Comparison of ENCODE assay signal across 9 cellular contexts in the genomic region with DNA sequence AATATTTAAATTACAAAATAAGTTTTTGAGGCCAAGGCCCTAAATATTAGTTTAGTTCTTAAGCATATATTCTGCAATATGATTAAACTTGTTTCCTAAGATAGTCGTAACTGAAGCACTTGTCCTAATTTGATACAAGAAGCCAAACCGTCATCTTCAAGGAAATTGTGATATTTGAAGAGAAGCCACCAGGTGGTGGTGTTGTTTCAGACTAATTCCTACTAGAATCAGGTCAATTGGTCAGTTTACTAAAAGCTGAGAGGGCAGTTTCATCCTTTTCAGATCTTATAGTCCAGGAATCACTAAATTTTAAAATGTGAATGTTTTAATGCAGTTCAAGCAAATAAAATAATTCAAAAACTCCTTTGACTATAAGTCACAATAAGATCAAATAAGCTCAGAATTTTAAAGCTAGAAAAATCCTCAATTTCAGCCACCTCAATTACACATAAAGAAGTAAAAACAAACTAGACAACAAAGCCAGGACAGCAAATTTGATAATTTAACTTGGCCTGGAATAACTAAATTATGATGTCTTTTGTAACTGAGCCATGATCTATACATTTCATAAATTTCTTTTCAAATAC. TPM values are rescaled to one million over a fixed set of nuclear protein-coding genes. Genes with fewer than 3 reads are reported as not detected.
DNase-seq lines count a peak whose midpoint lies in the region; ATAC-seq, FAIRE-seq and TF ChIP-seq lines count a peak whose summit lies in the region.
"Had no signal": no experiment of that assay in that cellular context is flagged by ENCODE, and none has a peak within 500 bp of the region (broad histone marks: within the 10 kb centered on the region; RNA-seq: fewer than 3 reads in every experiment).

No MANE protein-coding gene starts in this region.

- H3K27ac Mint-ChIP-seq in endodermal cell: no peak overlapping the region

- no peak overlapping the region for H3K9ac ChIP-seq in endodermal cell (ENCODE audit: extremely low read depth, low read length, poor library complexity, severe bottlenecking)

- H3K4me1 Mint-ChIP-seq in endodermal cell: no peaks in the 10 kb centered on the region
- H3K4me1 Mint-ChIP-seq: naive thymus-derived CD8-positive, alpha-beta T cell had no signal

- H3K4me3 ChIP-seq in BE2C (ENCODE audit: low read depth, low read length): no peak overlapping the region
- no peak overlapping the region for H3K4me3 ChIP-seq in LNCaP clone FGC (ENCODE audit: low read depth, low read length)
- H3K4me3 ChIP-seq in endodermal cell (ENCODE audit: low read length): no peak overlapping the region

- 36% methylated on average over 2 of the region's 2 CpGs; no CpG with 5 or more reads in 1 of the 2 experiments for WGBS in endodermal cell (ENCODE audit: insufficient coverage in 1 of 2, insufficient read length in 1 of 2), 2 experiments

- peaks cover 8% of the 10 kb centered on the region for H3K27me3 Mint-ChIP-seq in endodermal cell (ENCODE audit: insufficient read depth)

- no peak for ATAC-seq in HG03159 (IDR thresholded peaks at IDR 0.05; ENCODE audit: unreplicated experiment)
- ATAC-seq: naive thymus-derived CD8-positive, alpha-beta T cell had no signal

- H3K36me3 ChIP-seq in BE2C (no peaks in the 10 kb centered on the region), endodermal cell (ENCODE audit: control insufficient read depth, insufficient read depth, low read length) (no peaks in the 10 kb centered on the region)

- H3K27ac ChIP-seq in endodermal cell (ENCODE audit: low read depth, low read length): no peak overlapping the region

- peak; percentile 44 for DNase-seq in BE2C
- DNase-seq in GM12891 (ENCODE audit: insufficient read length, low spot score): no peak
- DNase-seq in LNCaP clone FGC (ENCODE audit: low read depth): peak; percentile 67
- peak; percentile 41 for DNase-seq in RCC 7860 (ENCODE audit: low spot score)
- peak; percentile 74 for DNase-seq in endodermal cell
- peak; percentile 77 for DNase-seq in myocyte (ENCODE audit: low read depth)
- no peak for DNase-seq in activated T-cell treated with anti-CD3 and anti-CD28 coated beads, Interleukin-2, amount 50 U/mL, for 48 hours

- H3K4me1 ChIP-seq in BE2C: no peaks in the 10 kb centered on the region
- no peaks in the 10 kb centered on the region for H3K4me1 ChIP-seq in endodermal cell (ENCODE audit: control insufficient read depth, insufficient read depth, low read length)

- H3K4me3 Mint-ChIP-seq in endodermal cell: no peak overlapping the region
- H3K4me3 Mint-ChIP-seq: naive thymus-derived CD8-positive, alpha-beta T cell had no signal

- FAIRE-seq in GM12891 (lab: Jason Lieb, UNC): peak; percentile 62
- peak; percentile 77 for FAIRE-seq in RCC 7860 (lab: Jason Lieb, UNC)

- TF ChIP-seq CTCF in BE2C (IDR thresholded peaks at IDR 0.05; ENCODE audit: low read depth, low read length) (peak; percentile 66), LNCaP clone FGC (IDR thresholded peaks at IDR 0.05; ENCODE audit: control insufficient read depth, extremely low read depth, insufficient read depth) (peak; percentile 62), endodermal cell (conservative IDR thresholded peaks at IDR 0.05) (peak; percentile 79)

- TF ChIP-seq POLR2A in GM12891 (IDR thresholded peaks at IDR 0.05; ENCODE audit: low read depth, low read length): no peak

- H3K9me3 Mint-ChIP-seq in endodermal cell: no peaks in the 10 kb centered on the region
- H3K9me3 Mint-ChIP-seq: naive thymus-derived CD8-positive, alpha-beta T cell had no signal

- H3K9me3 ChIP-seq in BE2C: no peaks in the 10 kb centered on the region
- H3K9me3 ChIP-seq in endodermal cell (ENCODE audit: control insufficient read depth, low read length): no peaks in the 10 kb centered on the region

- H3K27me3 ChIP-seq in BE2C: no peaks in the 10 kb centered on the region
- peaks cover 10% of the 10 kb centered on the region for H3K27me3 ChIP-seq in endodermal cell (ENCODE audit: control insufficient read depth, insufficient read depth, low read length, poor library complexity, severe bottlenecking)

- no peaks in the 10 kb centered on the region for H3K36me3 Mint-ChIP-seq in endodermal cell (ENCODE audit: low read depth)
- H3K36me3 Mint-ChIP-seq: naive thymus-derived CD8-positive, alpha-beta T cell had no signal

TF ChIP-seq in GM12891, 5 proteins besides CTCF, POLR2A, EP300 and RAD21:
- TF ChIP-seq POLR2AphosphoS5 (IDR thresholded peaks at IDR 0.05; ENCODE audit: low read depth, low read length) (no peak), SPI1 (IDR thresholded peaks at IDR 0.05; ENCODE audit: low read depth, low read length) (no peak), PAX5 (IDR thresholded peaks at IDR 0.05; ENCODE audit: insufficient read depth, low read length, severe bottlenecking) (no peak)

RNA-seq across cellular contexts. Expression of gene ARL1, which starts 7.1 kb away (rescaled TPM):
- polyA plus RNA-seq in BE2C (2012; ENCODE audit: insufficient read depth, insufficient read length, low read depth): 58.1 TPM
- 44.9 TPM for polyA plus RNA-seq in GM12891 (2012; ENCODE audit: low read depth, missing spikeins)
- 10 to 100 TPM; 80.6 to 86.3 TPM for total RNA-seq in endodermal cell
- polyA plus RNA-seq in endodermal cell (2013, experiment 1 of 2): 46.8 TPM
- 51.7 TPM for polyA plus RNA-seq in endodermal cell (2013, experiment 2 of 2)
- 73.6 and 117 TPM in 2 replicates for total RNA-seq in myocyte
- 123 TPM for polyA plus RNA-seq in myocyte (2012)

Comparison
In these comparisons a context has a peak if more than half of its experiments do, and no peak if none do; other contexts are left out.
1. DNase-seq: peak in BE2C (single experiment), LNCaP clone FGC (single experiment), RCC 7860 (single experiment), endodermal cell (single experiment) and myocyte (single experiment); none in GM12891 (single experiment) and activated T-cell treated with anti-CD3 and anti-CD28 coated beads, Interleukin-2, amount 50 U/mL, for 48 hours (0 of 2).
2. Peak in every context shown above with its lines, with median percentiles within 50 percentile points of each other: CTCF ChIP-seq.